Comparison of ENCODE assay signal across 6 cellular contexts in genomic region chr19:35775046-35775297, GRCh38. TPM values are rescaled to one million over a fixed set of nuclear protein-coding genes. Genes with fewer than 3 reads are reported as not detected.
DNase-seq lines count a peak whose midpoint lies in the region; ATAC-seq and TF ChIP-seq lines count a peak whose summit lies in the region.

No MANE protein-coding gene starts in this region.

- intact Hi-C loops in gastrocnemius medialis (cut with DNase I; ENCODE audit: low total_unique reads), result loop anchor here (1.0 to 10.0 kb wide), 4 partner anchors 17 to 220 kb away; partner anchors contain the start of genes PROSER3 and SDHAF1

- peaks cover 41% of the 10 kb centered on the region for H3K27me3 Mint-ChIP-seq in endodermal cell (ENCODE audit: insufficient read depth)

- 35 to 36% methylated on average over 9 of the region's 9 CpGs for WGBS in endodermal cell (ENCODE audit: insufficient coverage in 1 of 2, insufficient read length in 1 of 2), 2 experiments

- H3K4me1 ChIP-seq in endodermal cell (ENCODE audit: control insufficient read depth, insufficient read depth, low read length) (peaks cover 3% of the 10 kb centered on the region), gastrocnemius medialis (peaks cover 4 to 5% of the 10 kb centered on the region in 2 donors)

- H3K36me3 ChIP-seq in endodermal cell (ENCODE audit: control insufficient read depth, insufficient read depth, low read length), result no peaks in the 10 kb centered on the region
- H3K36me3 ChIP-seq in gastrocnemius medialis, result peaks cover 0 to 3% of the 10 kb centered on the region in 2 donors

- peak overlapping the region; percentile 69 for H3K4me3 ChIP-seq in LNCaP clone FGC (ENCODE audit: low read depth, low read length)
- peak overlapping the region; percentile 72 for H3K4me3 ChIP-seq in endodermal cell (ENCODE audit: low read length)
- peak overlapping the region; percentile 60 to 81 (median 73) for H3K4me3 ChIP-seq in gastrocnemius medialis

- H3K36me3 Mint-ChIP-seq in endodermal cell (ENCODE audit: low read depth), result peaks cover 3% of the 10 kb centered on the region

- H3K9me3 Mint-ChIP-seq in endodermal cell, result no peaks in the 10 kb centered on the region

- TF ChIP-seq POLR2A in gastrocnemius medialis (IDR thresholded peaks at IDR 0.05), result no peak

- peak in 1 of 2 donors; percentile 35 for ATAC-seq in gastrocnemius medialis
- ATAC-seq in HG03280 (IDR thresholded peaks at IDR 0.05; ENCODE audit: unreplicated experiment), result no peak

- TF ChIP-seq CTCF in LNCaP clone FGC (IDR thresholded peaks at IDR 0.05; ENCODE audit: control insufficient read depth, extremely low read depth, insufficient read depth) (no peak), endodermal cell (conservative IDR thresholded peaks at IDR 0.05) (no peak), gastrocnemius medialis (IDR thresholded peaks at IDR 0.05 in 4 of 5, conservative IDR thresholded peaks at IDR 0.05 in 1 of 5) (no peak)

- no peak for DNase-seq in LNCaP clone FGC (ENCODE audit: low read depth)
- no peak for DNase-seq in endodermal cell
- no peak for DNase-seq in gastrocnemius medialis
- DNase-seq in NCI-H345 (lab: John Stamatoyannopoulos, UW), result no peak
- DNase-seq in DMS53 (lab: John Stamatoyannopoulos, UW), result no peak

- no peak overlapping the region for H3K9ac ChIP-seq in endodermal cell (ENCODE audit: extremely low read depth, low read length, poor library complexity, severe bottlenecking)

- peaks cover 15% of the 10 kb centered on the region for H3K4me1 Mint-ChIP-seq in endodermal cell

- in situ Hi-C loops in gastrocnemius medialis (cut with MboI; ENCODE audit: low sequenced_read_pairs in 4 of 4), result no loop called here

- no peaks in the 10 kb centered on the region for H3K9me3 ChIP-seq in endodermal cell (ENCODE audit: control insufficient read depth, low read length)
- H3K9me3 ChIP-seq in gastrocnemius medialis, result no peaks in the 10 kb centered on the region

- H3K27me3 ChIP-seq in endodermal cell (ENCODE audit: control insufficient read depth, insufficient read depth, low read length, poor library complexity, severe bottlenecking) (peaks cover 11% of the 10 kb centered on the region), gastrocnemius medialis (no peaks in the 10 kb centered on the region)

- no peak overlapping the region for H3K27ac Mint-ChIP-seq in endodermal cell

- no peak overlapping the region for H3K27ac ChIP-seq in endodermal cell (ENCODE audit: low read depth, low read length)
- no peak overlapping the region for H3K27ac ChIP-seq in gastrocnemius medialis

- H3K4me3 Mint-ChIP-seq in endodermal cell, result peak overlapping the region; percentile 50

RNA-seq across cellular contexts. Expression of gene ARHGAP33, which starts 0.4 kb away (rescaled TPM):
- total RNA-seq in endodermal cell, result 10 to 100 TPM; 12.7 to 15.0 TPM
- 82.2 TPM for polyA plus RNA-seq in endodermal cell (2013, experiment 1 of 2)
- polyA plus RNA-seq in endodermal cell (2013, experiment 2 of 2), result 59.5 TPM
- 1 to 10 TPM in 3 of 4 donors, under 1 TPM in 1; 0.22 to 4.7 (median 2.2) TPM for total RNA-seq in gastrocnemius medialis

RNA-seq across cellular contexts. Expression of gene PROSER3, which starts 17.0 kb away (rescaled TPM):
- 10 to 100 TPM; 37.8 to 45.4 TPM for total RNA-seq in endodermal cell
- 37.0 TPM for polyA plus RNA-seq in endodermal cell (2013, experiment 1 of 2)
- 34.6 TPM for polyA plus RNA-seq in endodermal cell (2013, experiment 2 of 2)
- 1 to 10 TPM in 3 of 4 donors, under 1 TPM in 1; 0.63 to 4.3 (median 3.0) TPM for total RNA-seq in gastrocnemius medialis

RNA-seq across cellular contexts. Expression of gene HSPB6, which starts 18.1 kb away (rescaled TPM):
- total RNA-seq in endodermal cell (under 1 TPM; 0.33 to 0.90 TPM), gastrocnemius medialis (100 to 1,000 TPM in 2 of 4 donors, 10 to 100 TPM in 2; 79.8 to 241 (median 139) TPM)
- 0.36 TPM for polyA plus RNA-seq in endodermal cell (2013, experiment 1 of 2)
- polyA plus RNA-seq in endodermal cell (2013, experiment 2 of 2), result 0.62 TPM

RNA-seq across cellular contexts. Expression of gene LIN37, which starts 26.6 kb away (rescaled TPM):
- total RNA-seq in endodermal cell (1 to 10 TPM; 6.6 to 7.6 TPM), gastrocnemius medialis (10 to 100 TPM; 14.8 to 19.5 (median 16.6) TPM)
- 11.6 TPM for polyA plus RNA-seq in endodermal cell (2013, experiment 1 of 2)
- 10.4 TPM for polyA plus RNA-seq in endodermal cell (2013, experiment 2 of 2)

RNA-seq across cellular contexts. Expression of gene PSENEN, which starts 29.5 kb away (rescaled TPM):
- total RNA-seq in endodermal cell, result 100 to 1,000 TPM; 101 to 109 TPM
- polyA plus RNA-seq in endodermal cell (2013, experiment 1 of 2), result 76.8 TPM
- 65.3 TPM for polyA plus RNA-seq in endodermal cell (2013, experiment 2 of 2)
- total RNA-seq in gastrocnemius medialis, result 10 to 100 TPM; 22.2 to 45.8 (median 38.3) TPM

Comparison
In these comparisons a context has a peak if more than half of its experiments do, and no peak if none do; other contexts are left out.
1. RNA of gene PROSER3, which starts 17.0 kb away (total RNA-seq): 37.8 to 45.4 TPM in endodermal cell; 0.63 to 4.3 TPM in gastrocnemius medialis; every median in the first group is over 4 times any median in the second.
2. RNA of gene HSPB6, which starts 18.1 kb away (total RNA-seq): 79.8 to 241 TPM in gastrocnemius medialis; 0.33 to 0.90 TPM in endodermal cell; every median in the first group is over 10 times any median in the second.
3. Peak in every context shown above with its lines, with median percentiles within 50 percentile points of each other: H3K4me3 ChIP-seq.